In the genomic region with DNA sequence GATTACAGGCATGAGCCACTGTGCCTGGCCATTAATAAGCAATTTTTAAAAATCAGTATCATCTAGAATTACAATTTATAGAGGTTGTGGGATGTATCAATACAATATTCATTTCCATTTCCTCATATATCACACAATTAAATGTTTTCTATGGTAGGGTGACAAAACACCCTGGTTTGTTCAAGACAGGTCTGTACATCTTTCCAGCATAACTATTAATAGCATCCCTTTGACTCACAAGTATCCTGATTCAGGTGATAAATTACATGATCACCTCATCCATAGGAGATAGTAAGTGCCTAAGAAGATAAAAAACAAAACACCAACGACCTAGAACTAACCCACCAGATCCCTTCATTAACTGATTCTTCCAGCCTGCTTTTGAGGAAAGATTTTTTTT, we compare ENCODE assay signal across 32 cellular contexts.
"Had no signal": no experiment of that assay in that cellular context is flagged by ENCODE, and none has a peak within 500 bp of the region (broad histone marks: within the 10 kb centered on the region; RNA-seq: fewer than 3 reads in every experiment).

No MANE protein-coding gene starts in this region.

- DNase-seq: activated CD4-positive, alpha-beta memory T cell treated with anti-CD3 and anti-CD28 coated beads, Interleukin-2, amount 10 ng/mL, durations not matched to agents 7 days and 5 days; activated CD4-positive, alpha-beta T cell treated with anti-CD3 and anti-CD28 coated beads for 36 hours; activated CD4-positive, alpha-beta T cell treated with anti-CD3 and anti-CD28 coated beads, Interleukin-2, amount 10 ng/mL, durations not matched to agents 24 days and 14 days; activated CD4-positive, alpha-beta T cell treated with anti-CD3 and anti-CD28 coated beads, Interleukin-2, amount 50 U/mL, for 4 hours; activated CD4-positive, CD25-positive, alpha-beta regulatory T cell; activated CD4-positive, CD25-positive, alpha-beta regulatory T cell treated with anti-CD3 and anti-CD28 coated beads, Interleukin-2, amount 50 U/mL, for 72 hours; activated CD8-positive, alpha-beta memory T cell treated with anti-CD3 and anti-CD28 coated beads, Interleukin-2, amount 50 U/mL, for 48 hours; activated gamma-delta T cell; activated naive CD4-positive, alpha-beta T cell; activated naive CD4-positive, alpha-beta T cell treated with anti-CD3 and anti-CD28 coated beads, Interleukin-2, amount 10 ng/mL, durations not matched to agents 7 days and 5 days; activated T-cell treated with anti-CD3 and anti-CD28 coated beads for 4 hours; activated T-cell treated with anti-CD3 and anti-CD28 coated beads, Interleukin-2, amount 50 U/mL, for 48 hours; amniotic stem cell; anterior cingulate cortex; brain microvascular endothelial cell; caudate nucleus; cortex of kidney; dermis blood vessel endothelial cell; effector CD4-positive, alpha-beta T cell; erythroblast; foreskin melanocyte; heart right ventricle; T-helper 1 cell; T-helper 2 cell had no signal

- H3K27ac Mint-ChIP-seq: activated CD4-positive, alpha-beta memory T cell treated with anti-CD3 and anti-CD28 coated beads, Interleukin-2, amount 10 ng/mL, durations not matched to agents 7 days and 5 days; activated CD4-positive, alpha-beta T cell treated with anti-CD3 and anti-CD28 coated beads for 36 hours; activated CD4-positive, alpha-beta T cell treated with anti-CD3 and anti-CD28 coated beads, Interleukin-2, amount 10 ng/mL, durations not matched to agents 24 days and 14 days; activated naive CD4-positive, alpha-beta T cell treated with anti-CD3 and anti-CD28 coated beads, Interleukin-2, amount 10 ng/mL, durations not matched to agents 7 days and 5 days; activated naive CD8-positive, alpha-beta T cell; activated T-helper 1 cell treated with anti-CD3 and anti-CD28 coated beads, Interleukin-12 subunit alpha, Interleukin-12 subunit beta, Interleukin-2, Interleukin-4 antibody, amounts not matched to agents 30 ng/mL and 10 ng/mL and 1 ng/mL, durations not matched to agents 14 hours and 24 hours and 36 hours had no signal

- H3K9me3 Mint-ChIP-seq: activated CD4-positive, alpha-beta memory T cell treated with anti-CD3 and anti-CD28 coated beads, Interleukin-2, amount 10 ng/mL, durations not matched to agents 7 days and 5 days; activated CD4-positive, alpha-beta T cell treated with anti-CD3 and anti-CD28 coated beads, Interleukin-2, amount 10 ng/mL, durations not matched to agents 24 days and 14 days; activated naive CD4-positive, alpha-beta T cell treated with anti-CD3 and anti-CD28 coated beads, Interleukin-2, amount 10 ng/mL, durations not matched to agents 7 days and 5 days; activated T-helper 1 cell treated with anti-CD3 and anti-CD28 coated beads, Interleukin-12 subunit alpha, Interleukin-12 subunit beta, Interleukin-2, Interleukin-4 antibody, amounts not matched to agents 30 ng/mL and 10 ng/mL and 1 ng/mL, durations not matched to agents 14 hours and 24 hours and 36 hours had no signal

- ATAC-seq: activated CD4-positive, alpha-beta T cell treated with anti-CD3 and anti-CD28 coated beads for 36 hours; gastroesophageal sphincter; heart right ventricle had no signal

- H3K27me3 Mint-ChIP-seq: activated CD4-positive, alpha-beta memory T cell treated with anti-CD3 and anti-CD28 coated beads, Interleukin-2, amount 10 ng/mL, durations not matched to agents 7 days and 5 days; activated CD4-positive, alpha-beta T cell treated with anti-CD3 and anti-CD28 coated beads for 36 hours; activated CD4-positive, alpha-beta T cell treated with anti-CD3 and anti-CD28 coated beads, Interleukin-2, amount 10 ng/mL, durations not matched to agents 24 days and 14 days; activated naive CD4-positive, alpha-beta T cell treated with anti-CD3 and anti-CD28 coated beads, Interleukin-2, amount 10 ng/mL, durations not matched to agents 7 days and 5 days; activated naive CD8-positive, alpha-beta T cell had no signal

- H3K4me3 ChIP-seq: esophagus muscularis mucosa, gastroesophageal sphincter, heart right ventricle had no signal

- H3K4me3 Mint-ChIP-seq: activated CD4-positive, alpha-beta memory T cell treated with anti-CD3 and anti-CD28 coated beads, Interleukin-2, amount 10 ng/mL, durations not matched to agents 7 days and 5 days; activated CD4-positive, alpha-beta T cell treated with anti-CD3 and anti-CD28 coated beads for 36 hours; activated CD4-positive, alpha-beta T cell treated with anti-CD3 and anti-CD28 coated beads, Interleukin-2, amount 10 ng/mL, durations not matched to agents 24 days and 14 days; activated naive CD4-positive, alpha-beta T cell treated with anti-CD3 and anti-CD28 coated beads, Interleukin-2, amount 10 ng/mL, durations not matched to agents 7 days and 5 days; activated naive CD8-positive, alpha-beta T cell; activated T-helper 1 cell treated with anti-CD3 and anti-CD28 coated beads, Interleukin-12 subunit alpha, Interleukin-12 subunit beta, Interleukin-2, Interleukin-4 antibody, amounts not matched to agents 30 ng/mL and 10 ng/mL and 1 ng/mL, durations not matched to agents 14 hours and 24 hours and 36 hours had no signal

- H3K27me3 ChIP-seq: brain microvascular endothelial cell, esophagus muscularis mucosa, gastroesophageal sphincter, heart right ventricle had no signal

- H3K27ac ChIP-seq: brain microvascular endothelial cell, esophagus muscularis mucosa, gastroesophageal sphincter, heart right ventricle had no signal

- H3K4me1 ChIP-seq: esophagus muscularis mucosa, gastroesophageal sphincter had no signal

- FAIRE-seq: astrocyte, colon, endometrium, endothelial cell of umbilical vein had no signal
